8 cellular contexts compared by ENCODE assay signal in genomic region chr14:50038398-50039119, GRCh38.
A peak's percentile ranks its signal among the peaks of the same experiment; 100 is the strongest.
DNase-seq lines count a peak whose midpoint lies in the region; ATAC-seq and TF ChIP-seq lines count a peak whose summit lies in the region.

No MANE protein-coding gene starts in this region.

- peak; percentile 32 for TF ChIP-seq POLR2A in GM18951 (IDR thresholded peaks at IDR 0.05; ENCODE audit: extremely low read depth, insufficient read depth, insufficient read length)

- H3K4me1 ChIP-seq in SJSA1 (replicated peaks) (peaks cover 35% of the 10 kb centered on the region), neural progenitor cell (no peaks in the 10 kb centered on the region)

- CTCF ChIA-PET in MCF 10A (lab: Yijun Ruan, JAX), result interaction anchor here (0.5 to 2.6 kb wide), 19 partner anchors 11 to 353 kb away, joined by 3 to 18 read pairs (median 4); partner anchors contain the start of gene NEMF

- POLR2A ChIA-PET in MCF 10A (lab: Yijun Ruan, JAX), result interaction anchor here (0.6 to 7.2 kb wide), 33 partner anchors 10 to 270 kb away, joined by 3 to 95 read pairs (median 6); partner anchors contain the start of genes ARF6, KLHDC2 and VCPKMT

- in situ Hi-C loops in GM18951 (cut with MboI; ENCODE audit: low sequenced_read_pairs, unreplicated experiment), result no loop called here

- H3K4me1 Mint-ChIP-seq in MCF 10A (ENCODE audit: insufficient read depth, unreplicated experiment) (peaks cover 43% of the 10 kb centered on the region), neural progenitor cell (no peaks in the 10 kb centered on the region)
- peaks cover 57 to 64% of the 10 kb centered on the region in 2 donors for H3K4me1 Mint-ChIP-seq in natural killer cell treated with Interleukin-12 subunit alpha and Interleukin-12 subunit beta and Interleukin-15 and Interleukin-18, amount 100 ng/mL, for 72 hours (ENCODE audit: low read depth in 2 of 2)

- H3K36me3 ChIP-seq in SJSA1 (no peaks in the 10 kb centered on the region), neural progenitor cell (no peaks in the 10 kb centered on the region)

- H3K27me3 Mint-ChIP-seq in MCF 10A (ENCODE audit: insufficient read depth, unreplicated experiment), result no peaks in the 10 kb centered on the region
- no peaks in the 10 kb centered on the region for H3K27me3 Mint-ChIP-seq in natural killer cell treated with Interleukin-12 subunit alpha and Interleukin-12 subunit beta and Interleukin-15 and Interleukin-18, amount 100 ng/mL, for 72 hours
- peaks cover 3% of the 10 kb centered on the region for H3K27me3 Mint-ChIP-seq in neural progenitor cell (ENCODE audit: insufficient read depth, low read depth)

- H3K27me3 ChIP-seq in SJSA1 (replicated peaks) (no peaks in the 10 kb centered on the region), neural progenitor cell (no peaks in the 10 kb centered on the region)

- H3K36me3 Mint-ChIP-seq in MCF 10A (ENCODE audit: insufficient read depth, unreplicated experiment) (peaks cover 12% of the 10 kb centered on the region), neural progenitor cell (no peaks in the 10 kb centered on the region)
- H3K36me3 Mint-ChIP-seq in natural killer cell treated with Interleukin-12 subunit alpha and Interleukin-12 subunit beta and Interleukin-15 and Interleukin-18, amount 100 ng/mL, for 72 hours, result peaks cover 6% of the 10 kb centered on the region

- no peak overlapping the region for H2AFZ ChIP-seq in neural progenitor cell (replicated peaks)

- H4K20me1 ChIP-seq in neural progenitor cell (ENCODE audit: low read depth), result no peaks in the 10 kb centered on the region

- no peak overlapping the region for H3K9ac ChIP-seq in neural progenitor cell

- TF ChIP-seq CTCF in MCF 10A (IDR thresholded peaks at IDR 0.05; ENCODE audit: unreplicated experiment) (peak; percentile 16), neural progenitor cell (IDR thresholded peaks at IDR 0.05) (no peak)

- H3K4me3 ChIP-seq in SJSA1, result no peak overlapping the region
- H3K4me3 ChIP-seq in neural progenitor cell, result no peak overlapping the region

- H3K27ac ChIP-seq in SJSA1, result no peak overlapping the region; the same call in 1 of the 2 replicates
- no peak overlapping the region for H3K27ac ChIP-seq in neural progenitor cell

- DNase-seq in AG08395 (ENCODE audit: low spot score), result peak; percentile 96
- peak; percentile 34 to 54 for DNase-seq in SJSA1 (ENCODE audit: low read depth in 1 of 2, low spot score in 2 of 2)
- DNase-seq in MCF 10A (ENCODE audit: unreplicated experiment), result peak; percentile 94
- peak; percentile 93 for DNase-seq in natural killer cell treated with Interleukin-12 subunit alpha and Interleukin-12 subunit beta and Interleukin-15 and Interleukin-18, amount 100 ng/mL, for 72 hours (ENCODE audit: low spot score)
- no peak for DNase-seq in neural progenitor cell (ENCODE audit: low spot score)
- DNase-seq in NCI-H82 (lab: John Stamatoyannopoulos, UW), result no peak

- BruUV-seq in MCF 10A (replicated peaks; lab: Mats Ljungman, UMichigan), result no TSS peak

- no peaks in the 10 kb centered on the region for H3K79me2 ChIP-seq in neural progenitor cell (ENCODE audit: low read depth)

- H3K4me3 Mint-ChIP-seq in MCF 10A (ENCODE audit: unreplicated experiment) (peak overlapping the region; percentile 40), neural progenitor cell (no peak overlapping the region)
- peak overlapping the region; percentile 85 for H3K4me3 Mint-ChIP-seq in natural killer cell treated with Interleukin-12 subunit alpha and Interleukin-12 subunit beta and Interleukin-15 and Interleukin-18, amount 100 ng/mL, for 72 hours

- H3K9me3 ChIP-seq in SJSA1 (replicated peaks) (0 out of 2 replicates have a peak, but pooled peaks cover 4% of the 10 kb centered on the region), neural progenitor cell (ENCODE audit: low read depth) (no peaks in the 10 kb centered on the region)

- peak; percentile 77 for ATAC-seq in HG03064 (IDR thresholded peaks at IDR 0.05; ENCODE audit: low read depth, unreplicated experiment)
- peak; percentile 91 to 94 for ATAC-seq in natural killer cell treated with Interleukin-12 subunit alpha and Interleukin-12 subunit beta and Interleukin-15 and Interleukin-18, amount 100 ng/mL, for 72 hours

- H3F3A ChIP-seq in neural progenitor cell (ENCODE audit: low read depth), result no peaks in the 10 kb centered on the region

- peak overlapping the region; percentile 89 for H3K27ac Mint-ChIP-seq in MCF 10A (ENCODE audit: low read depth, unreplicated experiment)
- H3K27ac Mint-ChIP-seq in natural killer cell treated with Interleukin-12 subunit alpha and Interleukin-12 subunit beta and Interleukin-15 and Interleukin-18, amount 100 ng/mL, for 72 hours, result peak overlapping the region; percentile 98 to 99
- no peak overlapping the region for H3K27ac Mint-ChIP-seq in neural progenitor cell

- H3K9me3 Mint-ChIP-seq in MCF 10A (ENCODE audit: unreplicated experiment), result no peaks in the 10 kb centered on the region
- no peaks in the 10 kb centered on the region for H3K9me3 Mint-ChIP-seq in natural killer cell treated with Interleukin-12 subunit alpha and Interleukin-12 subunit beta and Interleukin-15 and Interleukin-18, amount 100 ng/mL, for 72 hours
- no peaks in the 10 kb centered on the region for H3K9me3 Mint-ChIP-seq in neural progenitor cell

- H3K4me2 ChIP-seq in neural progenitor cell, result no peak overlapping the region

- intact Hi-C loops in MCF 10A (cut with micrococcal nuclease), result loop anchor here (1.0 to 2.0 kb wide), 6 partner anchors 20 to 176 kb away; no protein-coding TSS in a partner anchor

Comparison
In these comparisons a context has a peak if more than half of its experiments do, and no peak if none do; other contexts are left out.
1. DNase-seq: peak in AG08395 (single experiment), SJSA1 (2 of 2), MCF 10A (single experiment) and natural killer cell treated with Interleukin-12 subunit alpha and Interleukin-12 subunit beta and Interleukin-15 and Interleukin-18, amount 100 ng/mL, for 72 hours (single experiment); none in neural progenitor cell (single experiment) and NCI-H82 (single experiment).